In the genomic region with DNA sequence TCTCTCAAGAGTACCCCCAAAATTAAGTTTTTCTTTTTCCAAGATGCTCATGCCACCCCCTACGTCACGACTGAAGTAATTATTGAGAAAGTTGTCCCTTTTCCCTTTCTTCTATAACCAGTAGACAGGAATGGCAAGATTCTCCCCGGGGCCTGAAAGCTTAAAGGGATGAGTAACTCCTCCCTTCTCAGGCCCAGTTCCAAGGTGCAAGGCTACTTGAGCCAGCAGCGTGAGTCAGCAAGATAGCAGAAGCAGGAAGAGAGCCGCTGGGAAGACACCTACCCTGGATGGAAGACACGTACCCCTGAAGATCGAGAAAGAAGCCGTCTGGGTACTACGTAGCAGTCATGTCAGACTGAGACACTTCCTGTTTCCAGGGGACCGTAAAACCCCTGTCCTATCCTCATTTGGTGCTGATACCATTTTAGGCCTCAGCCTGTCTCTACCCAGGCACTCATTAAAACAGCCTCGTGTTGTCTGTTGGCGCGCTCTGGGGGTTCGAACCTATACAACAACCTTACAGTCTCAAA, we compare ENCODE assay signal across 10 cellular contexts.
DNase-seq lines count a peak whose midpoint lies in the region; ATAC-seq and TF ChIP-seq lines count a peak whose summit lies in the region.
"Had no signal": no experiment of that assay in that cellular context is flagged by ENCODE, and none has a peak within 500 bp of the region (broad histone marks: within the 10 kb centered on the region; RNA-seq: fewer than 3 reads in every experiment).

No MANE protein-coding gene starts in this region.

- no peaks in the 10 kb centered on the region for H3K9me3 Mint-ChIP-seq in activated naive CD8-positive, alpha-beta T cell treated with anti-CD3 and anti-CD28 coated beads for 36 hours

- H3K27me3 Mint-ChIP-seq in activated naive CD8-positive, alpha-beta T cell treated with anti-CD3 and anti-CD28 coated beads for 36 hours: no peaks in the 10 kb centered on the region
- H3K27me3 Mint-ChIP-seq: activated CD4-positive, alpha-beta T cell treated with anti-CD3 and anti-CD28 coated beads, Interleukin-2, amount 10 ng/mL, durations not matched to agents 24 days and 14 days had no signal

- no peak overlapping the region for H3K4me3 ChIP-seq in brain microvascular endothelial cell (ENCODE audit: low read depth, low read length)

- H3K4me1 Mint-ChIP-seq in activated naive CD8-positive, alpha-beta T cell treated with anti-CD3 and anti-CD28 coated beads for 36 hours: peaks cover 21% of the 10 kb centered on the region

- no peak for ATAC-seq in GM21526 (IDR thresholded peaks at IDR 0.05; ENCODE audit: low FRiP score, unreplicated experiment)

- H3K27ac ChIP-seq in brain microvascular endothelial cell: no peak overlapping the region

- TF ChIP-seq CTCF in brain microvascular endothelial cell (IDR thresholded peaks at IDR 0.05; ENCODE audit: low read depth, low read length, missing control alignments): no peak

- in situ Hi-C loops in brain microvascular endothelial cell (cut with HindIII; ENCODE audit: low pct_ligation_motif_present, low sequenced_read_pairs): no loop called here

- peak; percentile 32 for DNase-seq in HS-5 (ENCODE audit: low read depth)
- peak; percentile 70 for DNase-seq in brain microvascular endothelial cell
- DNase-seq in islet precursor cell: peak; percentile 81
- DNase-seq in ureter (ENCODE audit: low spot score): peak; percentile 61
- DNase-seq in activated naive CD8-positive, alpha-beta T cell treated with anti-CD3 and anti-CD28 coated beads for 36 hours: no peak
- no peak for DNase-seq in inferior parietal cortex (ENCODE audit: extremely low spot score)
- DNase-seq: activated CD4-positive, alpha-beta T cell treated with anti-CD3 and anti-CD28 coated beads, Interleukin-2, amount 10 ng/mL, durations not matched to agents 24 days and 14 days; amniotic stem cell; NCI-H1105 had no signal

- no peak overlapping the region for H3K4me3 Mint-ChIP-seq in activated naive CD8-positive, alpha-beta T cell treated with anti-CD3 and anti-CD28 coated beads for 36 hours
- H3K4me3 Mint-ChIP-seq: activated CD4-positive, alpha-beta T cell treated with anti-CD3 and anti-CD28 coated beads, Interleukin-2, amount 10 ng/mL, durations not matched to agents 24 days and 14 days had no signal

- peaks cover 2% of the 10 kb centered on the region for H3K36me3 Mint-ChIP-seq in activated naive CD8-positive, alpha-beta T cell treated with anti-CD3 and anti-CD28 coated beads for 36 hours

- no peaks in the 10 kb centered on the region for H3K27me3 ChIP-seq in brain microvascular endothelial cell (replicated peaks)

- H3K36me3 ChIP-seq in brain microvascular endothelial cell (replicated peaks): no peaks in the 10 kb centered on the region

- no peak overlapping the region for H3K27ac Mint-ChIP-seq in activated naive CD8-positive, alpha-beta T cell treated with anti-CD3 and anti-CD28 coated beads for 36 hours
- H3K27ac Mint-ChIP-seq: activated CD4-positive, alpha-beta T cell treated with anti-CD3 and anti-CD28 coated beads, Interleukin-2, amount 10 ng/mL, durations not matched to agents 24 days and 14 days had no signal

Comparison
In these comparisons a context has a peak if more than half of its experiments do, and no peak if none do; other contexts are left out.
1. DNase-seq: peak in HS-5 (single experiment), brain microvascular endothelial cell (single experiment), islet precursor cell (single experiment) and ureter (single experiment); none in activated naive CD8-positive, alpha-beta T cell treated with anti-CD3 and anti-CD28 coated beads for 36 hours (single experiment) and inferior parietal cortex (single experiment).